Comparison of ENCODE assay signal across 8 cellular contexts in genomic region chr9:124869986-124870560, GRCh38. TPM values are rescaled to one million over a fixed set of nuclear protein-coding genes. Genes with fewer than 3 reads are reported as not detected.
A peak's percentile ranks its signal among the peaks of the same experiment; 100 is the strongest.
DNase-seq lines count a peak whose midpoint lies in the region; ATAC-seq, FAIRE-seq and TF ChIP-seq lines count a peak whose summit lies in the region.

No MANE protein-coding gene starts in this region.

- H3K27ac Mint-ChIP-seq in chondrocyte (ENCODE audit: unreplicated experiment) (peak overlapping the region; percentile 91), mesothelial cell of epicardium (peak overlapping the region; percentile 92)

- ATAC-seq in GM19397 (IDR thresholded peaks at IDR 0.05; ENCODE audit: unreplicated experiment), result peak; percentile 30

- H3K4me3 Mint-ChIP-seq in chondrocyte (ENCODE audit: unreplicated experiment) (peak overlapping the region; percentile 95), mesothelial cell of epicardium (peak overlapping the region; percentile 93)

- H3K27me3 Mint-ChIP-seq in chondrocyte (ENCODE audit: low read depth) (no peaks in the 10 kb centered on the region), mesothelial cell of epicardium (ENCODE audit: low read depth) (no peaks in the 10 kb centered on the region)

- TF ChIP-seq CTCF in C4-2B (conservative IDR thresholded peaks at IDR 0.05) (no peak), chondrocyte (IDR thresholded peaks at IDR 0.05) (no peak), mesothelial cell of epicardium (IDR thresholded peaks at IDR 0.05; ENCODE audit: unreplicated experiment) (no peak)

- H3K4me1 Mint-ChIP-seq in chondrocyte (ENCODE audit: low read depth) (peaks cover 53% of the 10 kb centered on the region), mesothelial cell of epicardium (peaks cover 36% of the 10 kb centered on the region)

- FAIRE-seq in HTR-8/SVneo (lab: Jason Lieb, UNC), result no peak

- H3K9me3 Mint-ChIP-seq in chondrocyte (ENCODE audit: low read depth), result no peaks in the 10 kb centered on the region
- H3K9me3 Mint-ChIP-seq in mesothelial cell of epicardium, result no peaks in the 10 kb centered on the region

- H3K27ac ChIP-seq in C4-2B, result peak overlapping the region; percentile 92

- peak; percentile 19 for DNase-seq in HTR-8/SVneo (ENCODE audit: insufficient read length, low spot score)
- peak; percentile 77 for DNase-seq in activated CD4-positive, CD25-positive, alpha-beta regulatory T cell treated with anti-CD3 and anti-CD28 coated beads, Interleukin-2, amount 50 U/mL, for 16 hours (ENCODE audit: low read depth, low spot score)
- no peak for DNase-seq in chondrocyte (ENCODE audit: low spot score)
- no peak for DNase-seq in mesothelial cell of epicardium (ENCODE audit: low spot score in 2 of 2, unreplicated experiment in 2 of 2)
- peak; percentile 68 for DNase-seq in stimulated activated CD8-positive, alpha-beta memory T cell treated with anti-CD3 and anti-CD28 coated beads, Interleukin-7, amount 100 ng/mL, for 1 hour (ENCODE audit: low read depth in 2 of 2)
- no peak for DNase-seq in retina

- H3K36me3 Mint-ChIP-seq in chondrocyte (ENCODE audit: low read depth), result peaks cover 9% of the 10 kb centered on the region
- H3K36me3 Mint-ChIP-seq in mesothelial cell of epicardium, result peaks cover 4% of the 10 kb centered on the region

RNA-seq across cellular contexts. Expression of gene ARPC5L, which starts 8.1 kb away (rescaled TPM):
- total RNA-seq in chondrocyte (30.1 to 36.0 TPM (median 35.1 TPM) in 3 replicates), mesothelial cell of epicardium (26.1 to 28.5 TPM (median 28.0 TPM) in 3 replicates)

RNA-seq across cellular contexts. Expression of gene RPL35, which starts 8.3 kb away (rescaled TPM):
- total RNA-seq in chondrocyte, result 706 to 837 TPM (median 731 TPM) in 3 replicates
- total RNA-seq in mesothelial cell of epicardium, result 1,103 to 1,148 TPM (median 1,111 TPM) in 3 replicates

RNA-seq across cellular contexts. Expression of gene WDR38, which starts 16.8 kb away (rescaled TPM):
- total RNA-seq in chondrocyte (not detected in 3 replicates), mesothelial cell of epicardium (not detected in 3 replicates)

Comparison
In these comparisons a context has a peak if more than half of its experiments do, and no peak if none do; other contexts are left out.
1. DNase-seq: peak in HTR-8/SVneo (single experiment), activated CD4-positive, CD25-positive, alpha-beta regulatory T cell treated with anti-CD3 and anti-CD28 coated beads, Interleukin-2, amount 50 U/mL, for 16 hours (single experiment) and stimulated activated CD8-positive, alpha-beta memory T cell treated with anti-CD3 and anti-CD28 coated beads, Interleukin-7, amount 100 ng/mL, for 1 hour (2 of 2); none in chondrocyte (single experiment), mesothelial cell of epicardium (0 of 2) and retina (single experiment).